ENCODE assay signal across 8 cellular contexts in genomic region chr6:142856857-142857608, GRCh38.
DNase-seq lines count a peak whose midpoint lies in the region; ATAC-seq and TF ChIP-seq lines count a peak whose summit lies in the region.

No MANE protein-coding gene starts in this region.

- H3K4me2 ChIP-seq in BLaER1 treated with 17β-estradiol and CSF1 and Interleukin-3, amounts not matched to agents 10 nM and 100 nM, result peak overlapping the region; percentile 68 to 86 (median 82)

- H4K20me1 ChIP-seq in BLaER1 treated with 17β-estradiol and CSF1 and Interleukin-3, amounts not matched to agents 10 nM and 100 nM, result peaks cover 0 to 50% (median 0%) of the 10 kb centered on the region in 11 experiments; a peak in 8 of 22 replicates

- H3K27ac ChIP-seq in BLaER1 treated with 17β-estradiol and CSF1 and Interleukin-3, amounts not matched to agents 10 nM and 100 nM, result peak overlapping the region in 10 of 11 experiments; percentile 42 to 81 (median 72); a peak in 20 of 22 replicates
- H3K27ac ChIP-seq in colonic mucosa (peak overlapping the region; percentile 30), WERI-Rb-1 (no peak overlapping the region)

- no peaks in the 10 kb centered on the region; a peak in 1 of 22 replicates for H3K9me3 ChIP-seq in BLaER1 treated with 17β-estradiol and CSF1 and Interleukin-3, amounts not matched to agents 10 nM and 100 nM (replicated peaks in 1 of 11)
- H3K9me3 ChIP-seq in colonic mucosa, result no peaks in the 10 kb centered on the region
- no peaks in the 10 kb centered on the region for H3K9me3 ChIP-seq in WERI-Rb-1 (ENCODE audit: severe bottlenecking)

- peak overlapping the region in 8 of 10 experiments; percentile 11 to 56 (median 28); a peak in 11 of 20 replicates for H3K4me3 ChIP-seq in BLaER1 treated with 17β-estradiol and CSF1 and Interleukin-3, amounts not matched to agents 10 nM and 100 nM
- H3K4me3 ChIP-seq in colonic mucosa (no peak overlapping the region), WERI-Rb-1 (ENCODE audit: low read depth, low read length) (no peak overlapping the region)

- no peak for TF ChIP-seq CTCF in colonic mucosa (IDR thresholded peaks at IDR 0.05)
- no peak for TF ChIP-seq CTCF in WERI-Rb-1 (IDR thresholded peaks at IDR 0.05; ENCODE audit: low read depth, low read length)

- ATAC-seq in GM19463 (IDR thresholded peaks at IDR 0.05; ENCODE audit: unreplicated experiment) (peak; percentile 63), HG03439 (IDR thresholded peaks at IDR 0.05; ENCODE audit: unreplicated experiment) (peak; percentile 54)

- peaks cover 0 to 29% (median 4%) of the 10 kb centered on the region in 11 experiments; a peak in 11 of 22 replicates for H3K36me3 ChIP-seq in BLaER1 treated with 17β-estradiol and CSF1 and Interleukin-3, amounts not matched to agents 10 nM and 100 nM
- H3K36me3 ChIP-seq in colonic mucosa (no peaks in the 10 kb centered on the region), WERI-Rb-1 (no peaks in the 10 kb centered on the region)

- peaks cover 40 to 51% (median 46%) of the 10 kb centered on the region in 10 experiments for H3K4me1 ChIP-seq in BLaER1 treated with 17β-estradiol and CSF1 and Interleukin-3, amounts not matched to agents 10 nM and 100 nM
- peaks cover 11% of the 10 kb centered on the region for H3K4me1 ChIP-seq in colonic mucosa

- DNase-seq in colonic mucosa (no peak), MV-4-11 (lab: John Stamatoyannopoulos, UW) (no peak), midbrain (lab: John Stamatoyannopoulos, UW) (no peak), T1000 (lab: John Stamatoyannopoulos, UW) (no peak), WERI-Rb-1 (no peak)

- intact Hi-C loops in colonic mucosa (cut with DNase I), result no loop called here

- no peaks in the 10 kb centered on the region for H3K27me3 ChIP-seq in BLaER1 treated with 17β-estradiol and CSF1 and Interleukin-3, amounts not matched to agents 10 nM and 100 nM
- H3K27me3 ChIP-seq in colonic mucosa, result no peaks in the 10 kb centered on the region
- no peaks in the 10 kb centered on the region for H3K27me3 ChIP-seq in WERI-Rb-1 (ENCODE audit: insufficient read depth, low read depth, severe bottlenecking)

- H3K9ac ChIP-seq in BLaER1 treated with 17β-estradiol and CSF1 and Interleukin-3, amounts not matched to agents 10 nM and 100 nM, result peak overlapping the region in 10 of 11 experiments; percentile 40 to 76 (median 62); a peak in 18 of 22 replicates
- H3K9ac ChIP-seq in colonic mucosa (ENCODE audit: low read depth in 2 of 2, low read length in 2 of 2), result no peak overlapping the region

Comparison
In these comparisons a context has a peak if more than half of its experiments do, and no peak if none do; other contexts are left out.
1. H3K4me3 ChIP-seq: peak in BLaER1 treated with 17β-estradiol and CSF1 and Interleukin-3, amounts not matched to agents 10 nM and 100 nM (8 of 10); none in colonic mucosa (single experiment) and WERI-Rb-1 (single experiment).
2. H3K9ac ChIP-seq: peak in BLaER1 treated with 17β-estradiol and CSF1 and Interleukin-3, amounts not matched to agents 10 nM and 100 nM (10 of 11); none in colonic mucosa (0 of 2).